12 cellular contexts compared by ENCODE assay signal in the genomic region with DNA sequence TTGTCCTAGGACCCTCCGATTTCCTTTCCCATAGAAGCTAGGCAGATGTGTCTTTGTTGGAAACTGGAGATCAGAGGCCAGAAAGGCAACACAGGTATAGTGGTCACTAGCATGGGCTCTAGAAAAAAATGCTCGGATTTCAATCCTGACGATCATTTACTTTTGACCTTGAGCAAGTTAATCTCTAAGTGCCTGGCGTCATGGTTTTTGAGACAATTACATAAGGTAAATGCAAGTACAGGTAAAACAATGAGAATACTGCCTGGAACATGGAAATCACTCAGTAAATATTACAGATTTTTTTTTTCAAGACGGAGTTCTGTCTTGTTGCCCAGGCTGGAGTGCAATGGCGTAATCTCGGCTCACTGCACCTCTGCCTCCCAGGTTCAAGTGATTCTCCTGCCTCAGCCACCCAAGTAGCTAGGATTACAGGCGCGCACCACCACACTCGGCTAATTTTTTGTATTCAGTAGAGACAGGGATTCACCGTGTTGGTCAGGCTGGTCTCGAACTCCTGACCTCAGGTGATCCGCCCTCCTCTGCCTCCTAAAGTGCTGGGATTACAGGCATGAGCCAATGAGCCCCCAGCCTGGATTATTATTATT. TPM values are rescaled to one million over a fixed set of nuclear protein-coding genes. Genes with fewer than 3 reads are reported as not detected.
DNase-seq lines count a peak whose midpoint lies in the region; ATAC-seq and TF ChIP-seq lines count a peak whose summit lies in the region.
"Had no signal": no experiment of that assay in that cellular context is flagged by ENCODE, and none has a peak within 500 bp of the region (broad histone marks: within the 10 kb centered on the region; RNA-seq: fewer than 3 reads in every experiment).

No MANE protein-coding gene starts in this region.

- no peaks in the 10 kb centered on the region for H3K9me3 Mint-ChIP-seq in effector memory CD8-positive, alpha-beta T cell

- DNase-seq in effector memory CD8-positive, alpha-beta T cell: no peak
- no peak for DNase-seq in aorta
- DNase-seq in stimulated activated CD8-positive, alpha-beta memory T cell treated with anti-CD3 and anti-CD28 coated beads, Interleukin-4, amount 100 ng/mL, for 48 hours: no peak
- DNase-seq in RWPE1 (ENCODE audit: low spot score): no peak
- DNase-seq in OCI-LY7 (ENCODE audit: low spot score): no peak
- DNase-seq: foreskin keratinocyte, occipital lobe had no signal

- peaks cover 5 to 8% of the 10 kb centered on the region in 2 donors for H3K27me3 Mint-ChIP-seq in effector memory CD8-positive, alpha-beta T cell

- H3K4me1 ChIP-seq in BLaER1 (peaks cover 33% of the 10 kb centered on the region), HUES48 (ENCODE audit: control insufficient read depth, insufficient read depth, low read length) (peaks cover 16% of the 10 kb centered on the region), neuron (ENCODE audit: insufficient read depth, low read length) (peaks cover 9% of the 10 kb centered on the region), aorta (ENCODE audit: control insufficient read depth in 1 of 2, insufficient read depth in 2 of 2, low read length in 2 of 2) (no peaks in the 10 kb centered on the region), OCI-LY7 (ENCODE audit: insufficient read depth, low read length, poor library complexity, severe bottlenecking) (peaks cover 9% of the 10 kb centered on the region)
- H3K4me1 ChIP-seq: foreskin keratinocyte had no signal

- peak overlapping the region; percentile 73 to 79 for H3K27ac Mint-ChIP-seq in effector memory CD8-positive, alpha-beta T cell

- 0 out of 2 replicates have a peak, but pooled peaks cover 3% of the 10 kb centered on the region for H3K27me3 ChIP-seq in BLaER1
- no peaks in the 10 kb centered on the region; the same call in 1 of the 2 replicates for H3K27me3 ChIP-seq in HUES48 (ENCODE audit: control insufficient read depth, insufficient read depth, low read length)
- no peaks in the 10 kb centered on the region for H3K27me3 ChIP-seq in neuron (ENCODE audit: insufficient read depth, low read length)
- no peaks in the 10 kb centered on the region for H3K27me3 ChIP-seq in aorta (ENCODE audit: control insufficient read depth in 1 of 2, insufficient read depth in 2 of 2, low read length in 1 of 2)
- H3K27me3 ChIP-seq: ascending aorta, foreskin keratinocyte had no signal

- peaks cover 37% of the 10 kb centered on the region for H4K20me1 ChIP-seq in BLaER1
- H4K20me1 ChIP-seq in OCI-LY7 (ENCODE audit: insufficient read depth, low read length): no peaks in the 10 kb centered on the region

- H3K9me2 ChIP-seq in OCI-LY7 (ENCODE audit: insufficient read depth, low read length): no peaks in the 10 kb centered on the region

- peaks cover 12 to 17% of the 10 kb centered on the region in 2 donors for H3K4me1 Mint-ChIP-seq in effector memory CD8-positive, alpha-beta T cell (ENCODE audit: low read depth in 2 of 2)

- BruUV-seq in OCI-LY7 (replicated peaks; lab: Mats Ljungman, UMichigan): no TSS peak

- 90% methylated on average over 13 of the region's 13 CpGs for WGBS in aorta, 2 donors

- H3K36me3 ChIP-seq in BLaER1 (no peaks in the 10 kb centered on the region), HUES48 (ENCODE audit: control insufficient read depth, insufficient read depth, low read length) (no peaks in the 10 kb centered on the region), neuron (ENCODE audit: insufficient read depth, low read length) (no peaks in the 10 kb centered on the region), aorta (ENCODE audit: control insufficient read depth in 1 of 2, insufficient read depth in 2 of 2, low read length in 1 of 2) (no peaks in the 10 kb centered on the region), OCI-LY7 (ENCODE audit: insufficient read depth, low read length) (no peaks in the 10 kb centered on the region)
- H3K36me3 ChIP-seq: ascending aorta, HAP-1 had no signal

- H3K4me2 ChIP-seq in BLaER1: peak overlapping the region; percentile 79; the same call in 1 of the 2 replicates
- no peak overlapping the region for H3K4me2 ChIP-seq in OCI-LY7 (ENCODE audit: low read length)

- CTCF ChIA-PET in RWPE1 (lab: Yijun Ruan, JAX): no interaction called here
- CTCF ChIA-PET in OCI-LY7 (lab: Charles Lee; ENCODE audit: unreplicated experiment): no interaction called here

- H3K36me3 Mint-ChIP-seq in effector memory CD8-positive, alpha-beta T cell (ENCODE audit: insufficient read depth): peaks cover 11% of the 10 kb centered on the region

- peak overlapping the region; percentile 98; the same call in 1 of the 2 replicates for H3K4me3 ChIP-seq in BLaER1
- peak overlapping the region; percentile 72; the same call in 1 of the 2 replicates for H3K4me3 ChIP-seq in HUES48 (ENCODE audit: low read depth, low read length)
- H3K4me3 ChIP-seq in neuron (ENCODE audit: low read length): no peak overlapping the region
- H3K4me3 ChIP-seq in aorta (ENCODE audit: low read length in 2 of 2): no peak overlapping the region
- no peak overlapping the region for H3K4me3 ChIP-seq in OCI-LY7 (ENCODE audit: low read depth, low read length, poor library complexity, severe bottlenecking)

- H3K27ac ChIP-seq in BLaER1 (no peak overlapping the region), HUES48 (ENCODE audit: low read depth, low read length) (peak overlapping the region; percentile 81), aorta (ENCODE audit: low read depth in 1 of 2, low read length in 2 of 2) (no peak overlapping the region), RWPE1 (no peak overlapping the region), OCI-LY7 (ENCODE audit: low read depth, low read length, poor library complexity, severe bottlenecking) (no peak overlapping the region)

- no peak for ATAC-seq in effector memory CD8-positive, alpha-beta T cell (replicated peaks)
- no peak for ATAC-seq in aorta (ENCODE audit: low FRiP score)

- TF ChIP-seq CTCF in RWPE1 (conservative IDR thresholded peaks at IDR 0.05; ENCODE audit: low read depth): no peak
- TF ChIP-seq CTCF in OCI-LY7 (conservative IDR thresholded peaks at IDR 0.05; ENCODE audit: low read length): no peak

- H3K4me3 Mint-ChIP-seq in effector memory CD8-positive, alpha-beta T cell: peak overlapping the region; percentile 92 to 96

- no peak overlapping the region for H3K9ac ChIP-seq in BLaER1
- H3K9ac ChIP-seq in HUES48 (ENCODE audit: low read depth, low read length): peak overlapping the region; percentile 90; the same call in 1 of the 2 replicates

- POLR2A ChIA-PET in RWPE1 (lab: Yijun Ruan, JAX; ENCODE audit: low non-redundant PET) (no interaction called here), OCI-LY7 (lab: Charles Lee) (interaction anchor here (0.6 to 1.2 kb wide), 3 partner anchors 15 to 436 kb away, joined by 3 to 4 read pairs (median 3); no protein-coding TSS in a partner anchor)

- H2AFZ ChIP-seq in neuron (ENCODE audit: low read depth, low read length) (peak overlapping the region; percentile 52), OCI-LY7 (ENCODE audit: low read length) (no peak overlapping the region)

- no peaks in the 10 kb centered on the region for H3K9me3 ChIP-seq in BLaER1
- H3K9me3 ChIP-seq in HUES48 (ENCODE audit: control insufficient read depth, insufficient read depth, low read length): no peaks in the 10 kb centered on the region
- no peaks in the 10 kb centered on the region for H3K9me3 ChIP-seq in neuron (ENCODE audit: low read length)
- H3K9me3 ChIP-seq in aorta (ENCODE audit: control insufficient read depth, low read length): no peaks in the 10 kb centered on the region
- H3K9me3 ChIP-seq in OCI-LY7 (ENCODE audit: low read length): no peaks in the 10 kb centered on the region
- H3K9me3 ChIP-seq: ascending aorta, HAP-1 had no signal

- no peaks in the 10 kb centered on the region for H3K79me2 ChIP-seq in OCI-LY7 (ENCODE audit: insufficient read depth, low read depth, low read length)

- intact Hi-C loops in aorta (cut with DNase I) (loop anchor here in 1 of 2 donors (10.0 kb wide), 1 partner anchor 91 kb away; no protein-coding TSS in a partner anchor), OCI-LY7 (cut with micrococcal nuclease; ENCODE audit: unreplicated experiment) (no loop called here)

RNA-seq across cellular contexts. Expression of a gene that starts 1.1 kb away (rescaled TPM):
- total RNA-seq in aorta: 100 to 1,000 TPM; 129 to 155 TPM
- 10 to 100 TPM; 56.0 to 63.5 TPM for polyA plus RNA-seq in aorta
- total RNA-seq in OCI-LY7 (2014; rRNA removed; shearing (Covaris generic)): 8.3 and 10.5 TPM in 2 replicates
- 4.0 and 5.1 TPM in 2 replicates for total RNA-seq in OCI-LY7 (2022)

RNA-seq across cellular contexts. Expression of a gene that starts 48.2 kb away (rescaled TPM):
- total RNA-seq in aorta (10 to 100 TPM; 28.8 to 31.4 TPM), OCI-LY7 (2022) (44.3 and 44.7 TPM in 2 replicates)
- polyA plus RNA-seq in aorta: 10 to 100 TPM in 1 of 2 donors, 1 to 10 TPM in 1; 2.3 to 23.3 TPM
- total RNA-seq in OCI-LY7 (2014; rRNA removed; shearing (Covaris generic)): 46.9 and 53.9 TPM in 2 replicates

Comparison
In these comparisons a context has a peak if more than half of its experiments do, and no peak if none do; other contexts are left out.
1. H3K4me3 ChIP-seq: peak in BLaER1 (single experiment) and HUES48 (single experiment); none in neuron (single experiment), aorta (0 of 2) and OCI-LY7 (single experiment).
2. RNA of a gene that starts 1.1 kb away (total RNA-seq): 129 to 155 TPM in aorta; 4.0 to 10.5 TPM in OCI-LY7; every median in the first group is over 10 times any median in the second.